Comparison of ENCODE assay signal across 13 cellular contexts in genomic region chr17:9285602-9286001, GRCh38.
A peak's percentile ranks its signal among the peaks of the same experiment; 100 is the strongest.
DNase-seq lines count a peak whose midpoint lies in the region; ATAC-seq and TF ChIP-seq lines count a peak whose summit lies in the region.
"Had no signal": no experiment of that assay in that cellular context is flagged by ENCODE, and none has a peak within 500 bp of the region (broad histone marks: within the 10 kb centered on the region; RNA-seq: fewer than 3 reads in every experiment).

No MANE protein-coding gene starts in this region.

- WGBS in suprapubic skin: 68% methylated on average over 4 of the region's 4 CpGs

- intact Hi-C loops in mucosa of descending colon (cut with DNase I, micrococcal nuclease): no loop called here

- peaks cover 0 to 48% (median 4%) of the 10 kb centered on the region in 11 experiments; a peak in 7 of 22 replicates for H4K20me1 ChIP-seq in BLaER1 treated with 17β-estradiol and CSF1 and Interleukin-3, amounts not matched to agents 10 nM and 100 nM

- H3K36me3 ChIP-seq in BLaER1 treated with 17β-estradiol and CSF1 and Interleukin-3, amounts not matched to agents 10 nM and 100 nM: 0 out of 22 replicates have a peak, but pooled peaks cover 0 to 3% (median 0%) of the 10 kb centered on the region in 11 experiments
- H3K36me3 ChIP-seq in SJCRH30: no peaks in the 10 kb centered on the region
- H3K36me3 ChIP-seq in muscle layer of duodenum (ENCODE audit: control insufficient read depth in 1 of 2, insufficient read depth in 2 of 2, low read length in 2 of 2): no peaks in the 10 kb centered on the region
- no peaks in the 10 kb centered on the region for H3K36me3 ChIP-seq in suprapubic skin
- no peaks in the 10 kb centered on the region for H3K36me3 ChIP-seq in mucosa of descending colon (ENCODE audit: low read depth)

- H3K4me3 ChIP-seq in BLaER1 treated with 17β-estradiol and CSF1 and Interleukin-3, amounts not matched to agents 10 nM and 100 nM: no peak overlapping the region
- H3K4me3 ChIP-seq in SJCRH30 (peak overlapping the region; percentile 36), muscle layer of duodenum (ENCODE audit: low read depth in 1 of 2, low read length in 2 of 2) (peak overlapping the region in 1 of 2 donors; percentile 30), suprapubic skin (no peak overlapping the region), mucosa of descending colon (no peak overlapping the region)
- H3K4me3 ChIP-seq: GM12878 had no signal

- no peak for TF ChIP-seq EP300 in suprapubic skin (IDR thresholded peaks at IDR 0.05)

- no peaks in the 10 kb centered on the region for H3K9me3 ChIP-seq in BLaER1 treated with 17β-estradiol and CSF1 and Interleukin-3, amounts not matched to agents 10 nM and 100 nM (replicated peaks in 1 of 11)
- H3K9me3 ChIP-seq in SJCRH30 (replicated peaks): no peaks in the 10 kb centered on the region
- H3K9me3 ChIP-seq in muscle layer of duodenum (ENCODE audit: control insufficient read depth in 1 of 2, low read length in 2 of 2): no peaks in the 10 kb centered on the region
- H3K9me3 ChIP-seq in suprapubic skin: no peaks in the 10 kb centered on the region
- H3K9me3 ChIP-seq in mucosa of descending colon: no peaks in the 10 kb centered on the region

- TF ChIP-seq CTCF in suprapubic skin (IDR thresholded peaks at IDR 0.05) (no peak), mucosa of descending colon (IDR thresholded peaks at IDR 0.05) (no peak)

- TF ChIP-seq POLR2A in suprapubic skin (IDR thresholded peaks at IDR 0.05): no peak

- peak overlapping the region in 8 of 11 experiments; percentile 6 to 62 (median 31); a peak in 11 of 22 replicates for H3K4me2 ChIP-seq in BLaER1 treated with 17β-estradiol and CSF1 and Interleukin-3, amounts not matched to agents 10 nM and 100 nM

- no peak for ATAC-seq in mucosa of descending colon
- ATAC-seq: GM12878 had no signal

- no peak overlapping the region for H3K9ac ChIP-seq in BLaER1 treated with 17β-estradiol and CSF1 and Interleukin-3, amounts not matched to agents 10 nM and 100 nM

- no peak overlapping the region for H3K27ac ChIP-seq in BLaER1 treated with 17β-estradiol and CSF1 and Interleukin-3, amounts not matched to agents 10 nM and 100 nM
- H3K27ac ChIP-seq in SJCRH30 (no peak overlapping the region; the same call in 1 of the 2 replicates), muscle layer of duodenum (ENCODE audit: low read length) (peak overlapping the region; percentile 68), suprapubic skin (peak overlapping the region; percentile 72)
- H3K27ac ChIP-seq: C4-2B had no signal

- peaks cover 13 to 28% (median 23%) of the 10 kb centered on the region in 10 experiments for H3K4me1 ChIP-seq in BLaER1 treated with 17β-estradiol and CSF1 and Interleukin-3, amounts not matched to agents 10 nM and 100 nM
- H3K4me1 ChIP-seq in SJCRH30: no peaks in the 10 kb centered on the region; the same call in 1 of the 2 replicates
- peaks cover 7 to 27% of the 10 kb centered on the region in 2 donors for H3K4me1 ChIP-seq in muscle layer of duodenum (ENCODE audit: control insufficient read depth in 1 of 2, insufficient read depth in 2 of 2, low read length in 2 of 2)
- H3K4me1 ChIP-seq in suprapubic skin: peaks cover 21% of the 10 kb centered on the region
- H3K4me1 ChIP-seq in mucosa of descending colon (ENCODE audit: low read depth): no peaks in the 10 kb centered on the region

- 0 out of 22 replicates have a peak, but pooled peaks cover 0 to 9% (median 0%) of the 10 kb centered on the region in 11 experiments for H3K27me3 ChIP-seq in BLaER1 treated with 17β-estradiol and CSF1 and Interleukin-3, amounts not matched to agents 10 nM and 100 nM
- H3K27me3 ChIP-seq in SJCRH30 (no peaks in the 10 kb centered on the region), muscle layer of duodenum (ENCODE audit: low read depth, low read length) (no peaks in the 10 kb centered on the region), suprapubic skin (no peaks in the 10 kb centered on the region)

- no peak for DNase-seq in SJCRH30
- no peak for DNase-seq in suprapubic skin (ENCODE audit: low spot score in 2 of 2)
- no peak for DNase-seq in mucosa of descending colon
- DNase-seq in GM19238 (ENCODE audit: insufficient read length, low spot score): no peak
- no peak for DNase-seq in AML-193 (lab: John Stamatoyannopoulos, UW)
- DNase-seq: NCI-H1436, NCI-H2029 treated with DMSO at 0.1 percent for 48 hours, NCI-H524, SIG-M5 had no signal

Comparison
In these comparisons a context has a peak if more than half of its experiments do, and no peak if none do; other contexts are left out.
1. H3K27ac ChIP-seq: peak in muscle layer of duodenum (single experiment) and suprapubic skin (single experiment); none in BLaER1 treated with 17β-estradiol and CSF1 and Interleukin-3, amounts not matched to agents 10 nM and 100 nM (0 of 11) and SJCRH30 (single experiment).